Comparison of ENCODE assay signal across 26 cellular contexts in genomic region chr15:66638377-66638776, GRCh38.
DNase-seq lines count a peak whose midpoint lies in the region; ATAC-seq lines count a peak whose summit lies in the region.
"Had no signal": no experiment of that assay in that cellular context is flagged by ENCODE, and none has a peak within 500 bp of the region (broad histone marks: within the 10 kb centered on the region; RNA-seq: fewer than 3 reads in every experiment).

No MANE protein-coding gene starts in this region.

- peak; percentile 66 to 95 for ATAC-seq in naive thymus-derived CD8-positive, alpha-beta T cell
- ATAC-seq: gastrocnemius medialis, HepG2, mucosa of descending colon, PC-3 had no signal

- peak overlapping the region in 5 of 8 donors; percentile 29 to 78 (median 48) for H3K27ac Mint-ChIP-seq in CD8-positive, alpha-beta memory T cell
- peak overlapping the region; percentile 38 for H3K27ac Mint-ChIP-seq in T-helper 2 cell treated with Interferon-gamma antibody and Interleukin-4, amounts not matched to agents 5 μg/mL and 100 μg/mL, for 36 hours
- peak overlapping the region in 4 of 10 donors; percentile 38 to 75 (median 50) for H3K27ac Mint-ChIP-seq in naive thymus-derived CD8-positive, alpha-beta T cell
- H3K27ac Mint-ChIP-seq: brain, CD14-positive monocyte had no signal

- no peaks in the 10 kb centered on the region for H3K27me3 ChIP-seq in CD8-positive, alpha-beta memory T cell (ENCODE audit: insufficient read depth, low read length, poor library complexity, severe bottlenecking)
- H3K27me3 ChIP-seq: esophagus muscularis mucosa, gastrocnemius medialis, upper lobe of left lung had no signal

- peaks cover 9 to 11% (median 9%) of the 10 kb centered on the region in 3 donors for H3K4me1 Mint-ChIP-seq in CD8-positive, alpha-beta memory T cell
- peaks cover 14% of the 10 kb centered on the region for H3K4me1 Mint-ChIP-seq in T-helper 2 cell treated with Interferon-gamma antibody and Interleukin-4, amounts not matched to agents 5 μg/mL and 100 μg/mL, for 36 hours (ENCODE audit: low read depth)
- peaks cover 5 to 10% (median 9%) of the 10 kb centered on the region in 4 donors for H3K4me1 Mint-ChIP-seq in naive thymus-derived CD8-positive, alpha-beta T cell
- H3K4me1 Mint-ChIP-seq: CD14-positive monocyte had no signal

- peak; percentile 12 for DNase-seq in activated CD4-positive, alpha-beta T cell treated with anti-CD3 and anti-CD28 coated beads for 48 hours
- DNase-seq in activated CD4-positive, alpha-beta T cell treated with anti-CD3 and anti-CD28 coated beads for 4 hours: no peak
- no peak for DNase-seq in CD8-positive, alpha-beta memory T cell
- peak; percentile 11 for DNase-seq in T-helper 2 cell treated with Interferon-gamma antibody and Interleukin-4, amounts not matched to agents 5 μg/mL and 100 μg/mL, for 36 hours (ENCODE audit: low spot score)
- DNase-seq in naive thymus-derived CD8-positive, alpha-beta T cell: peak in 2 of 10 donors; percentile 9 to 48
- DNase-seq in NCI-H2196 treated with DMSO at 0.1 percent for 48 hours (lab: John Stamatoyannopoulos, UW; ENCODE audit: unreplicated experiment): no peak
- DNase-seq in AG08396 (ENCODE audit: low spot score): no peak
- no peak for DNase-seq in A172 (ENCODE audit: low spot score)
- DNase-seq: ACHN; activated CD4-positive, alpha-beta T cell treated with anti-CD3 and anti-CD28 coated beads, Interleukin-2, amount 50 U/mL, for 4 hours; activated T-cell treated with anti-CD3 and anti-CD28 coated beads, Interleukin-2, amount 50 U/mL, for 4 hours; gastrocnemius medialis; hypothalamus; mucosa of descending colon; NCI-H1436 treated with DMSO at 0.1 percent for 48 hours; NCI-H526 treated with DMSO at 0.1 percent for 48 hours; PC-3; Right ventricle myocardium superior; stimulated activated CD8-positive, alpha-beta memory T cell treated with anti-CD3 and anti-CD28 coated beads, Interleukin-4, amount 100 ng/mL, for 48 hours; SW 1271; upper lobe of left lung had no signal

- H3K27ac ChIP-seq in CD8-positive, alpha-beta memory T cell (ENCODE audit: low read depth, low read length): no peak overlapping the region
- H3K27ac ChIP-seq: esophagus muscularis mucosa, gastrocnemius medialis, HL-60 had no signal

- H3K27me3 Mint-ChIP-seq in CD8-positive, alpha-beta memory T cell: no peaks in the 10 kb centered on the region
- peaks cover 2% of the 10 kb centered on the region for H3K27me3 Mint-ChIP-seq in T-helper 2 cell treated with Interferon-gamma antibody and Interleukin-4, amounts not matched to agents 5 μg/mL and 100 μg/mL, for 36 hours (ENCODE audit: low read depth)
- no peaks in the 10 kb centered on the region for H3K27me3 Mint-ChIP-seq in naive thymus-derived CD8-positive, alpha-beta T cell

- peaks cover 9% of the 10 kb centered on the region for H3K4me1 ChIP-seq in CD8-positive, alpha-beta memory T cell (ENCODE audit: insufficient read depth, low read length)
- H3K4me1 ChIP-seq: gastrocnemius medialis had no signal

- no peaks in the 10 kb centered on the region for H3K9me3 ChIP-seq in CD8-positive, alpha-beta memory T cell (ENCODE audit: low read length)
- H3K9me3 ChIP-seq: esophagus muscularis mucosa, gastrocnemius medialis, mucosa of descending colon, upper lobe of left lung had no signal

- no peaks in the 10 kb centered on the region for H3K36me3 ChIP-seq in CD8-positive, alpha-beta memory T cell (ENCODE audit: insufficient read depth, low read length)
- H3K36me3 ChIP-seq: esophagus muscularis mucosa, gastrocnemius medialis, upper lobe of left lung had no signal

- H3K4me3 ChIP-seq in CD8-positive, alpha-beta memory T cell (ENCODE audit: low read length): no peak overlapping the region
- H3K4me3 ChIP-seq: esophagus muscularis mucosa, gastrocnemius medialis, mucosa of descending colon, upper lobe of left lung had no signal

- no peaks in the 10 kb centered on the region for H3K9me3 Mint-ChIP-seq in CD8-positive, alpha-beta memory T cell
- no peaks in the 10 kb centered on the region for H3K9me3 Mint-ChIP-seq in T-helper 2 cell treated with Interferon-gamma antibody and Interleukin-4, amounts not matched to agents 5 μg/mL and 100 μg/mL, for 36 hours
- H3K9me3 Mint-ChIP-seq in naive thymus-derived CD8-positive, alpha-beta T cell: no peaks in the 10 kb centered on the region
- H3K9me3 Mint-ChIP-seq: activated T-cell treated with anti-CD3 and anti-CD28 coated beads, Interleukin-2, amount 50 U/mL, for 4 hours; brain; CD14-positive monocyte had no signal

- H3K4me3 Mint-ChIP-seq in CD8-positive, alpha-beta memory T cell: peak overlapping the region in 1 of 7 donors; percentile 78
- peak overlapping the region; percentile 28 for H3K4me3 Mint-ChIP-seq in T-helper 2 cell treated with Interferon-gamma antibody and Interleukin-4, amounts not matched to agents 5 μg/mL and 100 μg/mL, for 36 hours
- peak overlapping the region in 1 of 10 donors; percentile 4 for H3K4me3 Mint-ChIP-seq in naive thymus-derived CD8-positive, alpha-beta T cell
- H3K4me3 Mint-ChIP-seq: activated T-cell treated with anti-CD3 and anti-CD28 coated beads, Interleukin-2, amount 50 U/mL, for 4 hours; brain; CD14-positive monocyte had no signal

- CTCF ChIA-PET in CD8-positive, alpha-beta memory T cell (lab: Charles Lee): interaction anchor here (1.0 kb wide), 1 partner anchor 18 kb away, joined by 3 read pairs; no protein-coding TSS in a partner anchor

- POLR2A ChIA-PET in CD8-positive, alpha-beta memory T cell (lab: Charles Lee): no interaction called here
- POLR2A ChIA-PET in naive thymus-derived CD8-positive, alpha-beta T cell (lab: Charles Lee): interaction anchor here (1.0 to 1.5 kb wide), 2 partner anchors 17 to 65 kb away, joined by 3 to 16 read pairs; no protein-coding TSS in a partner anchor

- H3K36me3 Mint-ChIP-seq in CD8-positive, alpha-beta memory T cell: no peaks in the 10 kb centered on the region
- H3K36me3 Mint-ChIP-seq in T-helper 2 cell treated with Interferon-gamma antibody and Interleukin-4, amounts not matched to agents 5 μg/mL and 100 μg/mL, for 36 hours (ENCODE audit: low read depth): no peaks in the 10 kb centered on the region
- H3K36me3 Mint-ChIP-seq in naive thymus-derived CD8-positive, alpha-beta T cell: no peaks in the 10 kb centered on the region
- H3K36me3 Mint-ChIP-seq: brain, CD14-positive monocyte had no signal

Comparison
In these comparisons a context has a peak if more than half of its experiments do, and no peak if none do; other contexts are left out.
1. DNase-seq: peak in activated CD4-positive, alpha-beta T cell treated with anti-CD3 and anti-CD28 coated beads for 48 hours (single experiment) and T-helper 2 cell treated with Interferon-gamma antibody and Interleukin-4, amounts not matched to agents 5 μg/mL and 100 μg/mL, for 36 hours (single experiment); none in activated CD4-positive, alpha-beta T cell treated with anti-CD3 and anti-CD28 coated beads for 4 hours (0 of 2), CD8-positive, alpha-beta memory T cell (0 of 5), NCI-H2196 treated with DMSO at 0.1 percent for 48 hours (single experiment), AG08396 (single experiment) and A172 (single experiment).